In genomic region chr12:57319678-57320469, GRCh38 we compare ENCODE assay signal across 24 cellular contexts.
DNase-seq lines count a peak whose midpoint lies in the region; ATAC-seq, FAIRE-seq and TF ChIP-seq lines count a peak whose summit lies in the region.
"Had no signal": no experiment of that assay in that cellular context is flagged by ENCODE, and none has a peak within 500 bp of the region (broad histone marks: within the 10 kb centered on the region; RNA-seq: fewer than 3 reads in every experiment).

No MANE protein-coding gene starts in this region.

- WGBS in SK-N-SH (ENCODE audit: low lambda C conversion rate): 89% methylated on average over 11 of the region's 11 CpGs
- no CpG with 5 or more reads among the region's 11 CpGs for WGBS in neuronal stem cell (ENCODE audit: extremely low coverage in 2 of 2, insufficient read length in 2 of 2, insufficient replicate concordance in 1 of 2), 2 donors

- H3K4me1 ChIP-seq in SK-N-SH (ENCODE audit: control insufficient read depth in 1 of 2, insufficient read depth in 2 of 2, low read depth in 1 of 2, low read length in 1 of 2): 0 out of 4 replicates have a peak, but pooled peaks cover 0 to 3% of the 10 kb centered on the region in 2 experiments
- no peaks in the 10 kb centered on the region for H3K4me1 ChIP-seq in endothelial cell of umbilical vein (ENCODE audit: control insufficient read depth, extremely low read depth, insufficient read depth, low read length)
- H3K4me1 ChIP-seq in neuronal stem cell (ENCODE audit: control insufficient read depth in 2 of 2, insufficient read depth in 1 of 2, low read depth in 1 of 2, low read length in 2 of 2): peaks cover 0 to 5% of the 10 kb centered on the region in 2 donors
- H3K4me1 ChIP-seq: body of pancreas, SJCRH30 had no signal

- no peak overlapping the region for H3K23ac ChIP-seq in neuronal stem cell (ENCODE audit: low read depth, low read length, poor library complexity)

- no peak overlapping the region for H3K27ac Mint-ChIP-seq in activated CD4-positive, alpha-beta T cell treated with anti-CD3 and anti-CD28 coated beads for 36 hours

- H3K18ac ChIP-seq in neuronal stem cell (ENCODE audit: low read length): no peak overlapping the region

- no peak overlapping the region for H2AK5ac ChIP-seq in neuronal stem cell (ENCODE audit: low read depth, low read length)

- FAIRE-seq in endothelial cell of umbilical vein (lab: Jason Lieb, UNC): no peak

- H3K27ac ChIP-seq in SK-N-SH (ENCODE audit: low read depth in 2 of 2, low read length in 1 of 2) (peak overlapping the region in 1 of 2 experiments; percentile 47; a peak in 2 of 4 replicates), endothelial cell of umbilical vein (ENCODE audit: insufficient read depth, low read depth, low read length) (no peak overlapping the region), neuronal stem cell (replicated peaks; ENCODE audit: low read length) (peak overlapping the region; percentile 71)
- H3K27ac ChIP-seq: body of pancreas, HL-60, KMS-11, SJCRH30, testis had no signal

- peak overlapping the region; percentile 26 for H3K4me2 ChIP-seq in SK-N-SH
- no peak overlapping the region for H3K4me2 ChIP-seq in endothelial cell of umbilical vein (ENCODE audit: insufficient read depth, low read length)
- H3K4me2 ChIP-seq in neuronal stem cell (ENCODE audit: insufficient read depth, low read length, poor library complexity, severe bottlenecking): no peak overlapping the region
- H3K4me2 ChIP-seq: KMS-11 had no signal

- peaks cover 2% of the 10 kb centered on the region for H3K4me1 Mint-ChIP-seq in activated CD4-positive, alpha-beta T cell treated with anti-CD3 and anti-CD28 coated beads for 36 hours

- H4K20me1 ChIP-seq in SK-N-SH (ENCODE audit: insufficient read depth) (no peaks in the 10 kb centered on the region), endothelial cell of umbilical vein (replicated peaks; ENCODE audit: control insufficient read depth, extremely low read depth, insufficient read depth, low read length) (no peaks in the 10 kb centered on the region)

- H2BK120ac ChIP-seq in neuronal stem cell (ENCODE audit: low read depth, low read length): no peak overlapping the region

- no peak overlapping the region for H4K91ac ChIP-seq in neuronal stem cell (ENCODE audit: low read depth, low read length, poor library complexity)

- H2BK12ac ChIP-seq in neuronal stem cell (ENCODE audit: low read length): no peak overlapping the region

- TF ChIP-seq POLR2A in endothelial cell of umbilical vein (IDR thresholded peaks at IDR 0.05; ENCODE audit: low read depth, low read length): no peak

- POLR2A ChIA-PET in SK-N-SH (lab: Yijun Ruan, JAX) (no interaction called here), endothelial cell of umbilical vein (lab: Charles Lee) (no interaction called here)
- POLR2A ChIA-PET in activated CD4-positive, alpha-beta T cell treated with anti-CD3 and anti-CD28 coated beads for 36 hours (lab: Charles Lee): no interaction called here

- H3K27me3 Mint-ChIP-seq in activated CD4-positive, alpha-beta T cell treated with anti-CD3 and anti-CD28 coated beads for 36 hours: no peaks in the 10 kb centered on the region

- H2BK15ac ChIP-seq in neuronal stem cell (ENCODE audit: low read length): no peak overlapping the region

- H4K8ac ChIP-seq in neuronal stem cell (ENCODE audit: low read depth, low read length): no peak overlapping the region

- H3K9me1 ChIP-seq in endothelial cell of umbilical vein (replicated peaks; ENCODE audit: control insufficient read depth, extremely low read depth, insufficient read depth, low read length): no peaks in the 10 kb centered on the region

- CTCF ChIA-PET in SK-N-SH (lab: Yijun Ruan, JAX): interaction anchor here (1.0 to 3.9 kb wide), 6 partner anchors 12 to 141 kb away, joined by 3 to 26 read pairs (median 4); no protein-coding TSS in a partner anchor
- CTCF ChIA-PET in endothelial cell of umbilical vein (lab: Charles Lee): interaction anchor here (0.8 to 3.9 kb wide), 8 partner anchors 11 to 264 kb away, joined by 3 to 39 read pairs (median 3); partner anchors contain the start of gene INHBE
- CTCF ChIA-PET in activated CD4-positive, alpha-beta T cell treated with anti-CD3 and anti-CD28 coated beads for 36 hours (lab: Charles Lee): interaction anchor here (0.7 to 1.5 kb wide), 6 partner anchors 8 to 376 kb away, joined by 3 to 5 read pairs (median 3); no protein-coding TSS in a partner anchor

- intact Hi-C loops in endothelial cell of umbilical vein (cut with micrococcal nuclease): no loop called here
- intact Hi-C loops in activated CD4-positive, alpha-beta T cell treated with anti-CD3 and anti-CD28 coated beads for 36 hours (cut with DNase I, micrococcal nuclease): no loop called here

- H2AFZ ChIP-seq in SK-N-SH (ENCODE audit: low read depth): peak overlapping the region; percentile 19; the same call in 1 of the 2 replicates
- peak overlapping the region; percentile 6 for H2AFZ ChIP-seq in endothelial cell of umbilical vein (ENCODE audit: low read depth, low read length)
- no peak overlapping the region for H2AFZ ChIP-seq in neuronal stem cell (ENCODE audit: low read length)

- no peaks in the 10 kb centered on the region for H3K9me2 ChIP-seq in SK-N-SH

- dilution Hi-C loops in endothelial cell of umbilical vein (cut with MboI; ENCODE audit: extremely low pct_ligation_motif_present, low sequenced_read_pairs): no loop called here

- no peaks in the 10 kb centered on the region for H3K36me3 ChIP-seq in SK-N-SH (replicated peaks in 1 of 2; ENCODE audit: control insufficient read depth in 1 of 2, insufficient read depth in 2 of 2, low read length in 1 of 2)
- no peaks in the 10 kb centered on the region for H3K36me3 ChIP-seq in endothelial cell of umbilical vein (ENCODE audit: control insufficient read depth in 2 of 2, extremely low read depth in 1 of 2, insufficient read depth in 2 of 2, low read length in 2 of 2)
- H3K36me3 ChIP-seq in neuronal stem cell (replicated peaks in 1 of 2; ENCODE audit: control insufficient read depth in 2 of 2, insufficient read depth in 2 of 2, low read length in 2 of 2): no peaks in the 10 kb centered on the region
- H3K36me3 ChIP-seq: SJCRH30 had no signal

- no peaks in the 10 kb centered on the region for H3K9me3 Mint-ChIP-seq in activated CD4-positive, alpha-beta T cell treated with anti-CD3 and anti-CD28 coated beads for 36 hours (ENCODE audit: low read depth)

- no peaks in the 10 kb centered on the region for H3K36me3 Mint-ChIP-seq in activated CD4-positive, alpha-beta T cell treated with anti-CD3 and anti-CD28 coated beads for 36 hours (ENCODE audit: low read depth)

- TF ChIP-seq RAD21 in SK-N-SH (IDR thresholded peaks at IDR 0.05; ENCODE audit: low read length): no peak

- H3K4ac ChIP-seq in neuronal stem cell (ENCODE audit: low read length): no peak overlapping the region

- TF ChIP-seq CTCF in SK-N-SH (IDR thresholded peaks at IDR 0.05): no peak
- TF ChIP-seq CTCF in endothelial cell of umbilical vein (IDR thresholded peaks at IDR 0.05; ENCODE audit: extremely low read depth in 1 of 2, insufficient read depth in 1 of 2, low read depth in 1 of 2, low read length in 2 of 2): no peak

- no peak for ATAC-seq in GM18909 (IDR thresholded peaks at IDR 0.05; ENCODE audit: poor library complexity, unreplicated experiment)
- ATAC-seq in activated CD4-positive, alpha-beta T cell treated with anti-CD3 and anti-CD28 coated beads for 36 hours: no peak
- no peak for ATAC-seq in HG03025 (IDR thresholded peaks at IDR 0.05; ENCODE audit: low FRiP score, unreplicated experiment)
- ATAC-seq: body of pancreas had no signal

- no peaks in the 10 kb centered on the region for H3F3A ChIP-seq in SK-N-SH (replicated peaks; ENCODE audit: insufficient read depth)

- no peak overlapping the region for H3K14ac ChIP-seq in neuronal stem cell (ENCODE audit: low read length)

- no peak overlapping the region for H2BK5ac ChIP-seq in neuronal stem cell (ENCODE audit: low read length)

- H3K27me3 ChIP-seq in SK-N-SH (ENCODE audit: insufficient read depth) (no peaks in the 10 kb centered on the region), endothelial cell of umbilical vein (ENCODE audit: control insufficient read depth in 2 of 2, insufficient read depth in 2 of 2, low read length in 2 of 2) (no peaks in the 10 kb centered on the region), neuronal stem cell (ENCODE audit: control insufficient read depth in 3 of 3, insufficient read depth in 3 of 3, low read depth in 1 of 3, low read length in 3 of 3) (no peaks in the 10 kb centered on the region)
- H3K27me3 ChIP-seq: body of pancreas, SJCRH30, testis had no signal

- DNase-seq in EH (ENCODE audit: low read depth): peak; percentile 24
- no peak for DNase-seq in SK-N-SH
- peak; percentile 28 for DNase-seq in endothelial cell of umbilical vein (ENCODE audit: low read depth, low spot score)
- no peak for DNase-seq in neuronal stem cell (ENCODE audit: low spot score)
- DNase-seq in activated CD4-positive, alpha-beta T cell treated with anti-CD3 and anti-CD28 coated beads for 36 hours: no peak
- DNase-seq in putamen (ENCODE audit: low spot score): no peak
- DNase-seq: activated CD4-positive, alpha-beta T cell treated with anti-CD3 and anti-CD28 coated beads for 4 hours; activated naive CD4-positive, alpha-beta T cell; body of pancreas; Caco-2; islet precursor cell; NCI-H1048; NCI-H526; nucleus accumbens; stimulated activated CD4-positive, alpha-beta T cell treated with anti-CD3 and anti-CD28 coated beads, Interleukin-4, amount 100 ng/mL, for 4 hours; stimulated activated CD8-positive, alpha-beta memory T cell treated with anti-CD3 and anti-CD28 coated beads, Interleukin-4, amount 100 ng/mL, for 48 hours; T-helper 9 cell; testis had no signal

- H3K9ac ChIP-seq in SK-N-SH (no peak overlapping the region), endothelial cell of umbilical vein (replicated peaks; ENCODE audit: extremely low read depth, insufficient read depth, low read length) (no peak overlapping the region), neuronal stem cell (ENCODE audit: low read depth, low read length, poor library complexity) (no peak overlapping the region)
- H3K9ac ChIP-seq: KMS-11 had no signal

- H3K79me2 ChIP-seq in SK-N-SH (ENCODE audit: insufficient read depth): no peaks in the 10 kb centered on the region
- no peaks in the 10 kb centered on the region for H3K79me2 ChIP-seq in endothelial cell of umbilical vein (ENCODE audit: control insufficient read depth, insufficient read depth, low read length)

- TF ChIP-seq EP300 in SK-N-SH (IDR thresholded peaks at IDR 0.05; ENCODE audit: borderline replicate concordance in 1 of 2, low read depth in 1 of 2, low read length in 1 of 2): no peak

- H3K9me3 ChIP-seq in SK-N-SH: no peaks in the 10 kb centered on the region
- no peaks in the 10 kb centered on the region for H3K9me3 ChIP-seq in endothelial cell of umbilical vein (replicated peaks; ENCODE audit: control insufficient read depth, insufficient read depth, low read length)
- H3K9me3 ChIP-seq in neuronal stem cell (replicated peaks in 1 of 2; ENCODE audit: control insufficient read depth in 2 of 2, insufficient read depth in 1 of 2, low read depth in 1 of 2, low read length in 2 of 2): no peaks in the 10 kb centered on the region
- H3K9me3 ChIP-seq: body of pancreas, Caco-2, SJCRH30, testis had no signal

- H3K79me1 ChIP-seq in neuronal stem cell (ENCODE audit: low read depth, low read length): no peaks in the 10 kb centered on the region

- H3K4me3 Mint-ChIP-seq in activated CD4-positive, alpha-beta T cell treated with anti-CD3 and anti-CD28 coated beads for 36 hours: no peak overlapping the region

- H3K4me3 ChIP-seq in SK-N-SH (ENCODE audit: low read depth in 2 of 2, low read length in 1 of 2): no peak overlapping the region
- H3K4me3 ChIP-seq in endothelial cell of umbilical vein (replicated peaks in 1 of 3; ENCODE audit: insufficient read depth in 1 of 3, low read depth in 1 of 3, low read length in 3 of 3): no peak overlapping the region
- H3K4me3 ChIP-seq in neuronal stem cell (ENCODE audit: low read length in 2 of 2): no peak overlapping the region
- H3K4me3 ChIP-seq: body of pancreas, SJCRH30, skin epidermis, testis had no signal

- BruUV-seq in endothelial cell of umbilical vein (replicated peaks; lab: Mats Ljungman, UMichigan): no TSS peak

Comparison
In these comparisons a context has a peak if more than half of its experiments do, and no peak if none do; other contexts are left out.
1. DNase-seq: peak in EH (single experiment) and endothelial cell of umbilical vein (single experiment); none in SK-N-SH (single experiment), neuronal stem cell (single experiment), activated CD4-positive, alpha-beta T cell treated with anti-CD3 and anti-CD28 coated beads for 36 hours (single experiment) and putamen (single experiment).